9 cellular contexts compared by ENCODE assay signal in genomic region chr4:22237155-22237751, GRCh38.
DNase-seq lines count a peak whose midpoint lies in the region; ATAC-seq, FAIRE-seq and TF ChIP-seq lines count a peak whose summit lies in the region.
"Had no signal": no experiment of that assay in that cellular context is flagged by ENCODE, and none has a peak within 500 bp of the region (broad histone marks: within the 10 kb centered on the region; RNA-seq: fewer than 3 reads in every experiment).

No MANE protein-coding gene starts in this region.

- TF ChIP-seq POLR2A in K562 (conservative IDR thresholded peaks at IDR 0.05): no peak

- in situ Hi-C loops in K562 (cut with MboI): no loop called here

- H4K20me1 ChIP-seq in K562 (replicated peaks; ENCODE audit: control insufficient read depth, insufficient read depth, low read length): no peaks in the 10 kb centered on the region

- H3K27me3 ChIP-seq in K562 (ENCODE audit: control insufficient read depth in 2 of 2, insufficient read depth in 2 of 2, low read length in 2 of 2) (no peaks in the 10 kb centered on the region), neuronal stem cell (ENCODE audit: control insufficient read depth in 3 of 3, insufficient read depth in 3 of 3, low read depth in 1 of 3, low read length in 3 of 3) (no peaks in the 10 kb centered on the region)

- no peak for TF ChIP-seq EP300 in K562 (IDR thresholded peaks at IDR 0.05; ENCODE audit: low read length)

- H3K4me1 ChIP-seq in K562 (replicated peaks in 1 of 2; ENCODE audit: control insufficient read depth in 2 of 2, insufficient read depth in 2 of 2, low read length in 2 of 2) (no peaks in the 10 kb centered on the region), neuronal stem cell (ENCODE audit: control insufficient read depth in 2 of 2, insufficient read depth in 1 of 2, low read depth in 1 of 2, low read length in 2 of 2) (peaks cover 3 to 5% of the 10 kb centered on the region in 2 donors)

- H3K27me3 Mint-ChIP-seq in mesothelial cell of epicardium (ENCODE audit: low read depth): peaks cover 25% of the 10 kb centered on the region

- no peak overlapping the region for H2AFZ ChIP-seq in K562 (ENCODE audit: low read depth, low read length)
- H2AFZ ChIP-seq in neuronal stem cell (ENCODE audit: low read length): no peak overlapping the region

- TF ChIP-seq CTCF in K562 (IDR thresholded peaks at IDR 0.05 in 2 of 3, conservative IDR thresholded peaks at IDR 0.05 in 1 of 3; ENCODE audit: insufficient read depth in 2 of 3, low read depth in 1 of 3, low read length in 3 of 3): 0 out of 6 replicates have a peak, but pooled peaks of 1 of the 3 experiments have one; percentile 14
- TF ChIP-seq CTCF in mesothelial cell of epicardium (IDR thresholded peaks at IDR 0.05; ENCODE audit: unreplicated experiment): peak; percentile 46

- H2BK5ac ChIP-seq in neuronal stem cell (ENCODE audit: low read length): no peak overlapping the region

- no peak overlapping the region for H3K23ac ChIP-seq in neuronal stem cell (ENCODE audit: low read depth, low read length, poor library complexity)

- H3K14ac ChIP-seq in neuronal stem cell (ENCODE audit: low read length): no peak overlapping the region

- H2AK5ac ChIP-seq in neuronal stem cell (ENCODE audit: low read depth, low read length): no peak overlapping the region

- no peak for TF ChIP-seq RAD21 in K562 (CRISPR knock-in tag; conservative IDR thresholded peaks at IDR 0.05 in 1 of 2, IDR thresholded peaks at IDR 0.05 in 1 of 2)

- no peak for FAIRE-seq in K562 (lab: Jason Lieb, UNC)
- no peak for FAIRE-seq in urothelium cell line (lab: Jason Lieb, UNC)
- FAIRE-seq: A204.1 had no signal

- H3K36me3 Mint-ChIP-seq in mesothelial cell of epicardium: no peaks in the 10 kb centered on the region

- no peak overlapping the region for H2BK12ac ChIP-seq in neuronal stem cell (ENCODE audit: low read length)

- no peaks in the 10 kb centered on the region for H3K9me1 ChIP-seq in K562 (ENCODE audit: control insufficient read depth, insufficient read depth, low read length)

- H3K9me3 ChIP-seq in K562 (replicated peaks; ENCODE audit: control insufficient read depth, insufficient read depth, low read depth, low read length) (no peaks in the 10 kb centered on the region), neuronal stem cell (replicated peaks in 1 of 2; ENCODE audit: control insufficient read depth in 2 of 2, insufficient read depth in 1 of 2, low read depth in 1 of 2, low read length in 2 of 2) (no peaks in the 10 kb centered on the region)

- H3K4me1 Mint-ChIP-seq in mesothelial cell of epicardium: no peaks in the 10 kb centered on the region

- no peak overlapping the region for H3K27ac ChIP-seq in K562 (ENCODE audit: extremely low read depth, low read depth, low read length)
- no peak overlapping the region for H3K27ac ChIP-seq in neuronal stem cell (replicated peaks; ENCODE audit: low read length)

- 0% methylated on average over 4 of the region's 4 CpGs for WGBS in K562 (ENCODE audit: insufficient coverage, low coverage, missing lambda C conversion rate)
- WGBS in neuronal stem cell (ENCODE audit: extremely low coverage in 2 of 2, insufficient read length in 2 of 2, insufficient replicate concordance in 1 of 2), 2 donors: no CpG with 5 or more reads among the region's 4 CpGs

- no peak overlapping the region for H3K18ac ChIP-seq in neuronal stem cell (ENCODE audit: low read length)

- H3K79me1 ChIP-seq in neuronal stem cell (ENCODE audit: low read depth, low read length): no peaks in the 10 kb centered on the region

- no TSS peak for BruUV-seq in K562 (replicated peaks; lab: Mats Ljungman, UMichigan)

- no peak overlapping the region for H2BK15ac ChIP-seq in neuronal stem cell (ENCODE audit: low read length)

- H3K4me3 Mint-ChIP-seq in mesothelial cell of epicardium: no peak overlapping the region

- H3K4me2 ChIP-seq in K562 (ENCODE audit: insufficient read depth, low read length) (no peak overlapping the region), neuronal stem cell (ENCODE audit: insufficient read depth, low read length, poor library complexity, severe bottlenecking) (no peak overlapping the region)

- H3K4ac ChIP-seq in neuronal stem cell (ENCODE audit: low read length): no peak overlapping the region

- no peaks in the 10 kb centered on the region for H3K9me3 Mint-ChIP-seq in mesothelial cell of epicardium

- H3K36me3 ChIP-seq in K562 (ENCODE audit: control insufficient read depth, insufficient read depth, low read length): no peaks in the 10 kb centered on the region
- no peaks in the 10 kb centered on the region for H3K36me3 ChIP-seq in neuronal stem cell (replicated peaks in 1 of 2; ENCODE audit: control insufficient read depth in 2 of 2, insufficient read depth in 2 of 2, low read length in 2 of 2)

- POLR2A ChIA-PET in K562 (lab: Yijun Ruan, JAX): no interaction called here

- DNase-seq in DMS 273 (lab: John Stamatoyannopoulos, UW; ENCODE audit: unreplicated experiment) (peak; percentile 56), DMS 273 treated with DMSO at 0.1 percent for 48 hours (lab: John Stamatoyannopoulos, UW) (no peak), SHP77 treated with DMSO at 0.1 percent for 48 hours (lab: John Stamatoyannopoulos, UW) (peak; percentile 19), K562 (ENCODE audit: extremely low read depth in 1 of 4, low spot score in 3 of 4) (peak in 3 of 4 experiments; percentile 8 to 24 (median 18)), mesothelial cell of epicardium (ENCODE audit: low spot score in 2 of 2, unreplicated experiment in 2 of 2) (no peak), urothelium cell line (ENCODE audit: low spot score) (peak; percentile 10), neuronal stem cell (ENCODE audit: low spot score) (no peak), AG08395 (ENCODE audit: low spot score) (no peak)

- no peak overlapping the region for H2BK120ac ChIP-seq in neuronal stem cell (ENCODE audit: low read depth, low read length)

- CTCF ChIA-PET in K562 (lab: Yijun Ruan, JAX; ENCODE audit: low intra/inter-chr PET ratio): no interaction called here

- H4K91ac ChIP-seq in neuronal stem cell (ENCODE audit: low read depth, low read length, poor library complexity): no peak overlapping the region

- no peak for ATAC-seq in K562

- no peak overlapping the region for H3K27ac Mint-ChIP-seq in mesothelial cell of epicardium

- no peak overlapping the region for H3K4me3 ChIP-seq in K562
- no peak overlapping the region for H3K4me3 ChIP-seq in neuronal stem cell (ENCODE audit: low read length in 2 of 2)

- intact Hi-C loops in K562 (cut with micrococcal nuclease): no loop called here

- no peak overlapping the region for H3K9ac ChIP-seq in K562 (ENCODE audit: insufficient read depth in 1 of 2, low read depth in 2 of 2, low read length in 2 of 2)
- H3K9ac ChIP-seq in neuronal stem cell (ENCODE audit: low read depth, low read length, poor library complexity): no peak overlapping the region

- H4K8ac ChIP-seq in neuronal stem cell (ENCODE audit: low read depth, low read length): no peak overlapping the region

- H3K79me2 ChIP-seq in K562 (ENCODE audit: control insufficient read depth, insufficient read depth, low read length): no peaks in the 10 kb centered on the region

TF ChIP-seq in K562, 482 proteins besides CTCF, POLR2A, EP300 and RAD21 (continues in another document):
- TF ChIP-seq CBX5 (IDR thresholded peaks at IDR 0.05; ENCODE audit: borderline replicate concordance, low read depth) (no peak), MEF2A (IDR thresholded peaks at IDR 0.05; ENCODE audit: control insufficient read depth, low read depth, low read length) (no peak), SOX6 (IDR thresholded peaks at IDR 0.05) (no peak), SMAD2 (IDR thresholded peaks at IDR 0.05; ENCODE audit: low read depth, low read length) (no peak)
- TF ChIP-seq, protein P1, sequence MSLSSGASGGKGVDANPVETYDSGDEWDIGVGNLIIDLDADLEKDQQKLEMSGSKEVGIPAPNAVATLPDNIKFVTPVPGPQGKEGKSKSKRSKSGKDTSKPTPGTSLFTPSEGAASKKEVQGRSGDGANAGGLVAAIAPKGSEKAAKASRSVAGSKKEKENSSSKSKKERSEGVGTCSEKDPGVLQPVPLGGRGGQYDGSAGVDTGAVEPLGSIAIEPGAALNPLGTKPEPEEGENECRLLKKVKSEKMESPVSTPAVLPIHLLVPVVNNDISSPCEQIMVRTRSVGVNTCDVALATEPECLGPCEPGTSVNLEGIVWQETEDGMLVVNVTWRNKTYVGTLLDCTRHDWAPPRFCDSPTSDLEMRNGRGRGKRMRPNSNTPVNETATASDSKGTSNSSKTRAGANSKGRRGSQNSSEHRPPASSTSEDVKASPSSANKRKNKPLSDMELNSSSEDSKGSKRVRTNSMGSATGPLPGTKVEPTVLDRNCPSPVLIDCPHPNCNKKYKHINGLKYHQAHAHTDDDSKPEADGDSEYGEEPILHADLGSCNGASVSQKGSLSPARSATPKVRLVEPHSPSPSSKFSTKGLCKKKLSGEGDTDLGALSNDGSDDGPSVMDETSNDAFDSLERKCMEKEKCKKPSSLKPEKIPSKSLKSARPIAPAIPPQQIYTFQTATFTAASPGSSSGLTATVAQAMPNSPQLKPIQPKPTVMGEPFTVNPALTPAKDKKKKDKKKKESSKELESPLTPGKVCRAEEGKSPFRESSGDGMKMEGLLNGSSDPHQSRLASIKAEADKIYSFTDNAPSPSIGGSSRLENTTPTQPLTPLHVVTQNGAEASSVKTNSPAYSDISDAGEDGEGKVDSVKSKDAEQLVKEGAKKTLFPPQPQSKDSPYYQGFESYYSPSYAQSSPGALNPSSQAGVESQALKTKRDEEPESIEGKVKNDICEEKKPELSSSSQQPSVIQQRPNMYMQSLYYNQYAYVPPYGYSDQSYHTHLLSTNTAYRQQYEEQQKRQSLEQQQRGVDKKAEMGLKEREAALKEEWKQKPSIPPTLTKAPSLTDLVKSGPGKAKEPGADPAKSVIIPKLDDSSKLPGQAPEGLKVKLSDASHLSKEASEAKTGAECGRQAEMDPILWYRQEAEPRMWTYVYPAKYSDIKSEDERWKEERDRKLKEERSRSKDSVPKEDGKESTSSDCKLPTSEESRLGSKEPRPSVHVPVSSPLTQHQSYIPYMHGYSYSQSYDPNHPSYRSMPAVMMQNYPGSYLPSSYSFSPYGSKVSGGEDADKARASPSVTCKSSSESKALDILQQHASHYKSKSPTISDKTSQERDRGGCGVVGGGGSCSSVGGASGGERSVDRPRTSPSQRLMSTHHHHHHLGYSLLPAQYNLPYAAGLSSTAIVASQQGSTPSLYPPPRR (CRISPR knock-in tag; IDR thresholded peaks at IDR 0.05; ENCODE audit: borderline replicate concordance): no peak
- TF ChIP-seq, protein P2, sequence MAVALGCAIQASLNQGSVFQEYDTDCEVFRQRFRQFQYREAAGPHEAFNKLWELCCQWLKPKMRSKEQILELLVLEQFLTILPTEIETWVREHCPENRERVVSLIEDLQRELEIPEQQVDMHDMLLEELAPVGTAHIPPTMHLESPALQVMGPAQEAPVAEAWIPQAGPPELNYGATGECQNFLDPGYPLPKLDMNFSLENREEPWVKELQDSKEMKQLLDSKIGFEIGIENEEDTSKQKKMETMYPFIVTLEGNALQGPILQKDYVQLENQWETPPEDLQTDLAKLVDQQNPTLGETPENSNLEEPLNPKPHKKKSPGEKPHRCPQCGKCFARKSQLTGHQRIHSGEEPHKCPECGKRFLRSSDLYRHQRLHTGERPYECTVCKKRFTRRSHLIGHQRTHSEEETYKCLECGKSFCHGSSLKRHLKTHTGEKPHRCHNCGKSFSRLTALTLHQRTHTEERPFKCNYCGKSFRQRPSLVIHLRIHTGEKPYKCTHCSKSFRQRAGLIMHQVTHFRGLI (CRISPR knock-in tag; IDR thresholded peaks at IDR 0.05): no peak

Comparison
In these comparisons a context has a peak if more than half of its experiments do, and no peak if none do; other contexts are left out.
1. DNase-seq: peak in DMS 273 (single experiment), SHP77 treated with DMSO at 0.1 percent for 48 hours (single experiment), K562 (3 of 4) and urothelium cell line (single experiment); none in DMS 273 treated with DMSO at 0.1 percent for 48 hours (single experiment), mesothelial cell of epicardium (0 of 2), neuronal stem cell (single experiment) and AG08395 (single experiment).